ENCODE assay signal across 11 cellular contexts in genomic region chr17:41060052-41060604, GRCh38. TPM values are rescaled to one million over a fixed set of nuclear protein-coding genes. Genes with fewer than 3 reads are reported as not detected.
DNase-seq lines count a peak whose midpoint lies in the region; TF ChIP-seq lines count a peak whose summit lies in the region.
"Had no signal": no experiment of that assay in that cellular context is flagged by ENCODE, and none has a peak within 500 bp of the region (broad histone marks: within the 10 kb centered on the region; RNA-seq: fewer than 3 reads in every experiment).

KRTAP2-3 (minus strand) TSS chr17:41060114; CDS start chr17:41060050, 64 bp downstream.

- TF ChIP-seq CTCF in uterus (IDR thresholded peaks at IDR 0.05) (no peak), tibial nerve (IDR thresholded peaks at IDR 0.05) (no peak)

- H3K9me3 ChIP-seq in uterus (no peaks in the 10 kb centered on the region), tibial nerve (peaks cover 0 to 4% (median 0%) of the 10 kb centered on the region in 4 donors)
- H3K9me3 ChIP-seq: neutrophil had no signal

- H3K27ac ChIP-seq in uterus (peak within 1 kb of the TSS in 1 of 2 donors; percentile 67), tibial nerve (peak within 1 kb of the TSS in 1 of 4 donors; percentile 26)
- H3K27ac ChIP-seq: neutrophil had no signal

- intact Hi-C loops in uterus (cut with DNase I; ENCODE audit: low total_unique reads) = no loop called here

- in situ Hi-C loops in ACHN (cut with HindIII; ENCODE audit: low pct_ligation_motif_present, low pct_unique_long_range_greater_than_20kb, low sequenced_read_pairs) = no loop called here

- H3K36me3 ChIP-seq in uterus = no peaks in the 10 kb centered on the region
- no peaks in the 10 kb centered on the region for H3K36me3 ChIP-seq in tibial nerve
- H3K36me3 ChIP-seq: neutrophil had no signal

- H3K4me1 ChIP-seq in uterus = peaks cover 0 to 8% of the 10 kb centered on the region in 2 donors
- peaks cover 0 to 15% (median 0%) of the 10 kb centered on the region in 4 donors for H3K4me1 ChIP-seq in tibial nerve

- no peak for TF ChIP-seq POLR2A in uterus (IDR thresholded peaks at IDR 0.05)
- TF ChIP-seq POLR2A in tibial nerve (IDR thresholded peaks at IDR 0.05) = no peak

- H3K4me3 ChIP-seq in uterus = no peak within 1 kb of the TSS
- H3K4me3 ChIP-seq in tibial nerve = no peak within 1 kb of the TSS

- TF ChIP-seq EP300 in tibial nerve (IDR thresholded peaks at IDR 0.05) = no peak

- 45 to 55% methylated on average over 6 of the region's 6 CpGs for WGBS in tibial nerve, 2 donors

- H3K27me3 ChIP-seq in uterus = no peaks in the 10 kb centered on the region
- no peaks in the 10 kb centered on the region for H3K27me3 ChIP-seq in tibial nerve

- DNase-seq in ACHN (peak; percentile 98), HS-27A (ENCODE audit: low read depth) (peak; percentile 88), amniotic epithelial cell (ENCODE audit: low read depth) (peak; percentile 87), islet precursor cell (peak; percentile 93), uterus (no peak), tibial nerve (ENCODE audit: low spot score in 2 of 2) (no peak), NCI-H69 (lab: John Stamatoyannopoulos, UW) (no peak)
- no peak for DNase-seq in stimulated activated CD4-positive, alpha-beta T cell treated with anti-CD3 and anti-CD28 coated beads, Interleukin-4, amount 100 ng/mL, for 1 hour
- DNase-seq: cortex of kidney had no signal

RNA-seq across cellular contexts. Expression of gene KRTAP2-3, which starts in this region (rescaled TPM):
- total RNA-seq in uterus = not detected
- not detected for total RNA-seq in tibial nerve
- total RNA-seq: ureter had no signal

Comparison
In these comparisons a context has a peak if more than half of its experiments do, and no peak if none do; other contexts are left out.
1. DNase-seq: peak in ACHN (single experiment), HS-27A (single experiment), amniotic epithelial cell (single experiment) and islet precursor cell (single experiment); none in stimulated activated CD4-positive, alpha-beta T cell treated with anti-CD3 and anti-CD28 coated beads, Interleukin-4, amount 100 ng/mL, for 1 hour (single experiment), uterus (0 of 2), tibial nerve (0 of 2) and NCI-H69 (single experiment).